15 cellular contexts compared by ENCODE assay signal in the genomic region with DNA sequence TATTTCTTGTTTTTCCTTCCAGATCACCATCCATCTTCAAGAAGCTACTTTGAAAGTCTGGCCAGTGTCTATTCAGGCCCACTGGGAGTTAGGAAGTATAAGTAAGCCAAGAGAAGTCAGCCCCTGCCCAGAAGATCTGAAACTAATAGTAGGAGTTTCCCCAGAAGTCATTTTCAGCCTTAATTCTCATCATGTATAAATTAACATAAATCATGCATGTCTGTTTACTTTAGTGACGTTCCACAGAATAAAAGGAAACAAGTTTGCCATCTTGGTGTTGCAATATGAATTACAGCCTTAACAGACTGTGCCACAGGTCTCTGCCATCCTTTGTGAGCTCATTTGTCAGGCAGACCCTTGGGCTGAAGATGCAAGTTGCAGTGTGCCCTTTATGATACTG.
"Had no signal": no experiment of that assay in that cellular context is flagged by ENCODE, and none has a peak within 500 bp of the region (broad histone marks: within the 10 kb centered on the region; RNA-seq: fewer than 3 reads in every experiment).

No MANE protein-coding gene starts in this region.

- H3K4me3 ChIP-seq: neural progenitor cell, uterus had no signal

- H3K27me3 ChIP-seq: brain microvascular endothelial cell, uterus had no signal

- H3K9me3 ChIP-seq: uterus had no signal

- H3K4me3 Mint-ChIP-seq: effector memory CD8-positive, alpha-beta T cell; neural progenitor cell had no signal

- DNase-seq: activated naive CD4-positive, alpha-beta T cell; activated T-cell treated with anti-CD3 and anti-CD28 coated beads, Interleukin-2, amount 50 U/mL, for 48 hours; amygdala; brain microvascular endothelial cell; effector memory CD8-positive, alpha-beta T cell; kidney; left ventricle myocardium superior; retina; stimulated activated CD4-positive, alpha-beta T cell treated with anti-CD3 and anti-CD28 coated beads, Interleukin-15, amount 100 ng/mL, for 24 hours; stimulated activated CD4-positive, alpha-beta T cell treated with anti-CD3 and anti-CD28 coated beads, Interleukin-4, amount 100 ng/mL, for 24 hours; SW 1271; T1000; uterus had no signal

- H3K27ac Mint-ChIP-seq: neural progenitor cell had no signal

- H3K27ac ChIP-seq: brain microvascular endothelial cell, neural progenitor cell, parathyroid adenoma, uterus had no signal

- H3K4me1 ChIP-seq: parathyroid adenoma, uterus had no signal

- H3K9me3 Mint-ChIP-seq: effector memory CD8-positive, alpha-beta T cell; neural progenitor cell had no signal

- H3K36me3 ChIP-seq: neural progenitor cell, uterus had no signal

- ATAC-seq: effector memory CD8-positive, alpha-beta T cell; left ventricle myocardium superior had no signal

- H3K27me3 Mint-ChIP-seq: effector memory CD8-positive, alpha-beta T cell had no signal
